In the genomic region with DNA sequence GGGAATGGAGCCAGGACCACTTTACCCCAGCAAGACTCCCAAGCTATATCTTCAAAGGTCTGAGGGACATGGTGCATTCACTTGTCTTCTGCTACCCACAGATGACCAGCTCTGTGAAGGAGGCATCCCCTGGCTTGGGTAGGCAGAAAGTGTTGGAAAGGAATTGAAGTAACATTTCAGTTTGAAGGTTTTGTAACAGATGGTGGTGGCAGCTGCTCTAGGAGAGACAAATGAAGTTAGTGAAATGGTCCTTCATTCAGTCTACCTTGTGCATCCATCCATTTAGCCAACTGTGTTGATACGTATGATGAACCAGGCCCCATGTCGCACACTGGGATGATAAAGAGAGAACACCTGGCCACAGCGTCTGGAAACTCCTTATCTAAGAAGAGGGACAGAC, we compare ENCODE assay signal across 24 cellular contexts.
DNase-seq lines count a peak whose midpoint lies in the region; ATAC-seq, FAIRE-seq and TF ChIP-seq lines count a peak whose summit lies in the region.
"Had no signal": no experiment of that assay in that cellular context is flagged by ENCODE, and none has a peak within 500 bp of the region (broad histone marks: within the 10 kb centered on the region; RNA-seq: fewer than 3 reads in every experiment).

No MANE protein-coding gene starts in this region.

- peak; percentile 68 for FAIRE-seq in urothelium cell line (lab: Jason Lieb, UNC)
- FAIRE-seq: D721Med, G401.6, GM19239 had no signal

- H3K36me3 ChIP-seq in breast epithelium (no peaks in the 10 kb centered on the region), RWPE2 (ENCODE audit: low read depth) (no peaks in the 10 kb centered on the region)

- H3K27ac Mint-ChIP-seq in MCF 10A (ENCODE audit: low read depth, unreplicated experiment) (peak overlapping the region; percentile 82), endothelial cell (ENCODE audit: unreplicated experiment) (no peak overlapping the region)
- H3K27ac Mint-ChIP-seq: activated CD8-positive, alpha-beta memory T cell treated with anti-CD3 and anti-CD28 coated beads, Interleukin-2, amount 10 ng/mL, durations not matched to agents 7 days and 5 days; activated naive CD8-positive, alpha-beta T cell treated with anti-CD3 and anti-CD28 coated beads, Interleukin-2, amount 10 ng/mL, durations not matched to agents 7 days and 5 days; activated T-helper 1 cell treated with anti-CD3 and anti-CD28 coated beads, Interleukin-12 subunit alpha, Interleukin-12 subunit beta, Interleukin-2, Interleukin-4 antibody, amounts not matched to agents 30 ng/mL and 10 ng/mL and 1 ng/mL, durations not matched to agents 14 hours and 24 hours and 36 hours; T-helper 1 cell treated with Interleukin-12 subunit alpha and Interleukin-12 subunit beta and Interleukin-4 antibody, amounts not matched to agents 30 μg/mL and 1 μg/mL, for 36 hours had no signal

- intact Hi-C loops in MCF 10A (cut with micrococcal nuclease) = loop anchor here (5.0 kb wide), 1 partner anchor 206 kb away; a partner anchor contains a TSS
- intact Hi-C loops in breast epithelium (cut with DNase I; ENCODE audit: low total_unique reads) = no loop called here
- intact Hi-C loops in left cardiac atrium (cut with DNase I) = no loop called here

- H3K4me1 Mint-ChIP-seq in MCF 10A (ENCODE audit: insufficient read depth, unreplicated experiment) (peaks cover 41% of the 10 kb centered on the region), endothelial cell (ENCODE audit: unreplicated experiment) (peaks cover 13% of the 10 kb centered on the region)

- no peak for TF ChIP-seq CTCF in MCF 10A (IDR thresholded peaks at IDR 0.05; ENCODE audit: unreplicated experiment)
- TF ChIP-seq CTCF in breast epithelium (IDR thresholded peaks at IDR 0.05) = no peak
- no peak for TF ChIP-seq CTCF in RWPE2 (IDR thresholded peaks at IDR 0.05; ENCODE audit: poor library complexity, severe bottlenecking)
- no peak for TF ChIP-seq CTCF in endothelial cell (IDR thresholded peaks at IDR 0.05; ENCODE audit: unreplicated experiment)

- no peaks in the 10 kb centered on the region for H3K27me3 Mint-ChIP-seq in MCF 10A (ENCODE audit: insufficient read depth, unreplicated experiment)
- H3K27me3 Mint-ChIP-seq in endothelial cell (ENCODE audit: unreplicated experiment) = peaks cover 10% of the 10 kb centered on the region

- BruUV-seq in MCF 10A (replicated peaks; lab: Mats Ljungman, UMichigan) = no TSS peak

- no peaks in the 10 kb centered on the region for H3K9me3 Mint-ChIP-seq in MCF 10A (ENCODE audit: unreplicated experiment)
- H3K9me3 Mint-ChIP-seq in endothelial cell (ENCODE audit: unreplicated experiment) = no peaks in the 10 kb centered on the region
- H3K9me3 Mint-ChIP-seq: activated naive CD8-positive, alpha-beta T cell treated with anti-CD3 and anti-CD28 coated beads, Interleukin-2, amount 10 ng/mL, durations not matched to agents 7 days and 5 days; activated T-helper 1 cell treated with anti-CD3 and anti-CD28 coated beads, Interleukin-12 subunit alpha, Interleukin-12 subunit beta, Interleukin-2, Interleukin-4 antibody, amounts not matched to agents 30 ng/mL and 10 ng/mL and 1 ng/mL, durations not matched to agents 14 hours and 24 hours and 36 hours; T-helper 1 cell treated with Interleukin-12 subunit alpha and Interleukin-12 subunit beta and Interleukin-4 antibody, amounts not matched to agents 30 μg/mL and 1 μg/mL, for 36 hours had no signal

- peak overlapping the region in 1 of 2 donors; percentile 76 for H3K27ac ChIP-seq in breast epithelium
- H3K27ac ChIP-seq in RWPE2 (ENCODE audit: poor library complexity, severe bottlenecking) = peak overlapping the region; percentile 95

- H3K27me3 ChIP-seq in breast epithelium (no peaks in the 10 kb centered on the region), RWPE2 (ENCODE audit: insufficient read depth, poor library complexity, severe bottlenecking) (no peaks in the 10 kb centered on the region)
- H3K27me3 ChIP-seq: body of pancreas had no signal

- H3K36me3 Mint-ChIP-seq in MCF 10A (ENCODE audit: insufficient read depth, unreplicated experiment) (peaks cover 16% of the 10 kb centered on the region), endothelial cell (ENCODE audit: low read depth, unreplicated experiment) (peaks cover 6% of the 10 kb centered on the region)
- H3K36me3 Mint-ChIP-seq: activated CD8-positive, alpha-beta memory T cell treated with anti-CD3 and anti-CD28 coated beads, Interleukin-2, amount 10 ng/mL, durations not matched to agents 7 days and 5 days; activated naive CD8-positive, alpha-beta T cell treated with anti-CD3 and anti-CD28 coated beads, Interleukin-2, amount 10 ng/mL, durations not matched to agents 7 days and 5 days had no signal

- DNase-seq in MCF 10A (ENCODE audit: unreplicated experiment) (no peak), breast epithelium (ENCODE audit: low spot score in 2 of 2) (no peak), RWPE2 (ENCODE audit: low spot score) (no peak), islet precursor cell (peak; percentile 37), urothelium cell line (ENCODE audit: low spot score) (no peak), left cardiac atrium (no peak), iPS-NIHi11 (ENCODE audit: low spot score) (no peak), endothelial cell (ENCODE audit: low spot score) (no peak)
- DNase-seq: activated CD4-positive, alpha-beta T cell treated with anti-CD3 and anti-CD28 coated beads for 48 hours; activated CD8-positive, alpha-beta memory T cell treated with anti-CD3 and anti-CD28 coated beads, Interleukin-2, amount 10 ng/mL, durations not matched to agents 7 days and 5 days; activated naive CD8-positive, alpha-beta T cell treated with anti-CD3 and anti-CD28 coated beads, Interleukin-2, amount 10 ng/mL, durations not matched to agents 7 days and 5 days; body of pancreas; cortex of kidney; GOT3; KG1; MV-4-11; NCI-H2029 treated with DMSO at 0.1 percent for 48 hours; SHP77 treated with DMSO at 0.1 percent for 48 hours; stimulated activated CD8-positive, alpha-beta memory T cell treated with anti-CD3 and anti-CD28 coated beads, Interleukin-4, amount 100 ng/mL, for 48 hours had no signal

- CTCF ChIA-PET in MCF 10A (lab: Yijun Ruan, JAX) = interaction anchor here (0.5 to 1.2 kb wide), 8 partner anchors 16 to 326 kb away, joined by 3 to 5 read pairs (median 4); no protein-coding TSS in a partner anchor

- POLR2A ChIA-PET in MCF 10A (lab: Yijun Ruan, JAX) = interaction anchor here (1.0 kb wide), 1 partner anchor 529 kb away, joined by 3 read pairs; no protein-coding TSS in a partner anchor

- ATAC-seq in RWPE2 (ENCODE audit: low read depth) (no peak), left cardiac atrium (no peak)
- ATAC-seq: body of pancreas had no signal

- TF ChIP-seq POLR2A in breast epithelium (IDR thresholded peaks at IDR 0.05) = no peak

- H3K4me3 Mint-ChIP-seq in MCF 10A (ENCODE audit: unreplicated experiment) (peak overlapping the region; percentile 29), endothelial cell (ENCODE audit: unreplicated experiment) (no peak overlapping the region)
- H3K4me3 Mint-ChIP-seq: activated CD8-positive, alpha-beta memory T cell treated with anti-CD3 and anti-CD28 coated beads, Interleukin-2, amount 10 ng/mL, durations not matched to agents 7 days and 5 days; activated naive CD8-positive, alpha-beta T cell treated with anti-CD3 and anti-CD28 coated beads, Interleukin-2, amount 10 ng/mL, durations not matched to agents 7 days and 5 days; activated T-helper 1 cell treated with anti-CD3 and anti-CD28 coated beads, Interleukin-12 subunit alpha, Interleukin-12 subunit beta, Interleukin-2, Interleukin-4 antibody, amounts not matched to agents 30 ng/mL and 10 ng/mL and 1 ng/mL, durations not matched to agents 14 hours and 24 hours and 36 hours; T-helper 1 cell treated with Interleukin-12 subunit alpha and Interleukin-12 subunit beta and Interleukin-4 antibody, amounts not matched to agents 30 μg/mL and 1 μg/mL, for 36 hours had no signal

- H3K4me1 ChIP-seq in breast epithelium (peaks cover 0 to 7% of the 10 kb centered on the region in 2 donors), RWPE2 (ENCODE audit: insufficient read depth, poor library complexity, severe bottlenecking) (peaks cover 41% of the 10 kb centered on the region)

- H3K4me3 ChIP-seq in breast epithelium (no peak overlapping the region), RWPE2 (ENCODE audit: severe bottlenecking) (no peak overlapping the region)
- H3K4me3 ChIP-seq: body of pancreas had no signal

- H3K9me3 ChIP-seq in breast epithelium (no peaks in the 10 kb centered on the region), RWPE2 (ENCODE audit: severe bottlenecking) (no peaks in the 10 kb centered on the region)
- H3K9me3 ChIP-seq: body of pancreas had no signal
